Comparison of ENCODE assay signal across 9 cellular contexts in genomic region chr12:110234197-110235154, GRCh38. TPM values are rescaled to one million over a fixed set of nuclear protein-coding genes. Genes with fewer than 3 reads are reported as not detected.
DNase-seq lines count a peak whose midpoint lies in the region; TF ChIP-seq lines count a peak whose summit lies in the region.
"Had no signal": no experiment of that assay in that cellular context is flagged by ENCODE, and none has a peak within 500 bp of the region (broad histone marks: within the 10 kb centered on the region; RNA-seq: fewer than 3 reads in every experiment).

No MANE protein-coding gene starts in this region.

- H3K36me3 ChIP-seq in adipocyte (ENCODE audit: control insufficient read depth, insufficient read depth, low read length, severe bottlenecking) (no peaks in the 10 kb centered on the region), tibial nerve (no peaks in the 10 kb centered on the region), neural progenitor cell (no peaks in the 10 kb centered on the region), BE2C (no peaks in the 10 kb centered on the region)

- 37 to 44% methylated on average over 6 of the region's 6 CpGs for WGBS in tibial nerve, 2 donors

- peak; percentile 52 for DNase-seq in LoVo (ENCODE audit: low spot score)
- DNase-seq in adipocyte (ENCODE audit: low read depth) = peak; percentile 68
- peak; percentile 61 for DNase-seq in iris pigment epithelial cell (ENCODE audit: low read depth)
- DNase-seq in tibial nerve (ENCODE audit: low spot score in 2 of 2) = no peak
- no peak for DNase-seq in neural progenitor cell (ENCODE audit: low spot score)
- DNase-seq in BE2C = no peak
- DNase-seq in superior temporal gyrus (ENCODE audit: extremely low spot score) = no peak
- DNase-seq: activated CD8-positive, alpha-beta memory T cell treated with anti-CD3 and anti-CD28 coated beads for 24 hours; stimulated activated naive CD8-positive, alpha-beta T cell treated with anti-CD3 and anti-CD28 coated beads, Interleukin-15, amount 100 ng/mL, for 72 hours had no signal

- H3K4me3 Mint-ChIP-seq in neural progenitor cell = no peak overlapping the region
- H3K4me3 Mint-ChIP-seq: stimulated activated naive CD8-positive, alpha-beta T cell treated with anti-CD3 and anti-CD28 coated beads, Interleukin-15, amount 100 ng/mL, for 72 hours had no signal

- H3K27ac Mint-ChIP-seq in neural progenitor cell = no peak overlapping the region
- H3K27ac Mint-ChIP-seq: stimulated activated naive CD8-positive, alpha-beta T cell treated with anti-CD3 and anti-CD28 coated beads, Interleukin-15, amount 100 ng/mL, for 72 hours had no signal

- H3K27ac ChIP-seq in tibial nerve (peak overlapping the region in 3 of 4 donors; percentile 10 to 26 (median 11)), neural progenitor cell (no peak overlapping the region)

- no peak overlapping the region for H2AFZ ChIP-seq in neural progenitor cell (replicated peaks)

- H3K4me1 ChIP-seq in adipocyte (ENCODE audit: control insufficient read depth, insufficient read depth, low read length) = peaks cover 17% of the 10 kb centered on the region
- H3K4me1 ChIP-seq in tibial nerve = peaks cover 0 to 12% (median 0%) of the 10 kb centered on the region in 4 donors
- H3K4me1 ChIP-seq in neural progenitor cell = no peaks in the 10 kb centered on the region
- H3K4me1 ChIP-seq in BE2C = peaks cover 5% of the 10 kb centered on the region

- H3K4me3 ChIP-seq in adipocyte (ENCODE audit: low read length) (peak overlapping the region; percentile 58), tibial nerve (no peak overlapping the region), neural progenitor cell (no peak overlapping the region), BE2C (ENCODE audit: low read depth, low read length) (no peak overlapping the region)

- H3F3A ChIP-seq in neural progenitor cell (ENCODE audit: low read depth) = peaks cover 15% of the 10 kb centered on the region

- H3K9me3 Mint-ChIP-seq in neural progenitor cell = peaks cover 2% of the 10 kb centered on the region
- H3K9me3 Mint-ChIP-seq: stimulated activated naive CD8-positive, alpha-beta T cell treated with anti-CD3 and anti-CD28 coated beads, Interleukin-15, amount 100 ng/mL, for 72 hours had no signal

- H3K9me3 ChIP-seq in adipocyte (ENCODE audit: control insufficient read depth, low read length) (no peaks in the 10 kb centered on the region), tibial nerve (no peaks in the 10 kb centered on the region), neural progenitor cell (ENCODE audit: low read depth) (no peaks in the 10 kb centered on the region), BE2C (no peaks in the 10 kb centered on the region)

- no peaks in the 10 kb centered on the region for H3K27me3 Mint-ChIP-seq in neural progenitor cell (ENCODE audit: insufficient read depth, low read depth)
- H3K27me3 Mint-ChIP-seq: stimulated activated naive CD8-positive, alpha-beta T cell treated with anti-CD3 and anti-CD28 coated beads, Interleukin-15, amount 100 ng/mL, for 72 hours had no signal

- TF ChIP-seq EP300 in tibial nerve (IDR thresholded peaks at IDR 0.05) = no peak

- no peaks in the 10 kb centered on the region for H4K20me1 ChIP-seq in neural progenitor cell (ENCODE audit: low read depth)

- peak overlapping the region; percentile 29 for H3K9ac ChIP-seq in adipocyte (ENCODE audit: low read length)
- H3K9ac ChIP-seq in neural progenitor cell = no peak overlapping the region

- no peak overlapping the region for H3K4me2 ChIP-seq in neural progenitor cell

- H3K27me3 ChIP-seq in adipocyte (replicated peaks; ENCODE audit: control insufficient read depth, insufficient read depth, low read length) (no peaks in the 10 kb centered on the region), tibial nerve (no peaks in the 10 kb centered on the region), neural progenitor cell (no peaks in the 10 kb centered on the region), BE2C (no peaks in the 10 kb centered on the region)

- TF ChIP-seq CTCF in tibial nerve (IDR thresholded peaks at IDR 0.05) = no peak
- no peak for TF ChIP-seq CTCF in neural progenitor cell (IDR thresholded peaks at IDR 0.05)
- TF ChIP-seq CTCF in BE2C (IDR thresholded peaks at IDR 0.05; ENCODE audit: low read depth, low read length) = no peak

- H3K79me2 ChIP-seq in neural progenitor cell (ENCODE audit: low read depth) = no peaks in the 10 kb centered on the region

- no peak for TF ChIP-seq POLR2A in tibial nerve (IDR thresholded peaks at IDR 0.05)

- H3K4me1 Mint-ChIP-seq in neural progenitor cell = peaks cover under 1% of the 10 kb centered on the region
- H3K4me1 Mint-ChIP-seq: stimulated activated naive CD8-positive, alpha-beta T cell treated with anti-CD3 and anti-CD28 coated beads, Interleukin-15, amount 100 ng/mL, for 72 hours had no signal

- peaks cover 6% of the 10 kb centered on the region for H3K36me3 Mint-ChIP-seq in neural progenitor cell

RNA-seq across cellular contexts. Expression of gene ATP2A2, which starts 46.6 kb away (rescaled TPM):
- total RNA-seq in tibial nerve = 100 to 1,000 TPM in 2 of 4 donors, 10 to 100 TPM in 2; 77.8 to 106 (median 90.1) TPM
- total RNA-seq in neural progenitor cell (ENCODE audit: low replicate concordance) = 99.5 and 111 TPM in 2 replicates
- 252 TPM for polyA plus RNA-seq in BE2C (2012; ENCODE audit: insufficient read depth, insufficient read length, low read depth)

Comparison
In these comparisons a context has a peak if more than half of its experiments do, and no peak if none do; other contexts are left out.
1. DNase-seq: peak in LoVo (single experiment), adipocyte (single experiment) and iris pigment epithelial cell (single experiment); none in tibial nerve (0 of 2), neural progenitor cell (single experiment), BE2C (single experiment) and superior temporal gyrus (single experiment).